ENCODE assay signal across 16 cellular contexts in genomic region chr2:65686928-65687521, GRCh38.
DNase-seq lines count a peak whose midpoint lies in the region; ATAC-seq and TF ChIP-seq lines count a peak whose summit lies in the region.
"Had no signal": no experiment of that assay in that cellular context is flagged by ENCODE, and none has a peak within 500 bp of the region (broad histone marks: within the 10 kb centered on the region; RNA-seq: fewer than 3 reads in every experiment).

No MANE protein-coding gene starts in this region.

- peaks cover 0 to 18% (median 0%) of the 10 kb centered on the region in 3 donors for H3K4me1 ChIP-seq in esophagus squamous epithelium
- no peaks in the 10 kb centered on the region for H3K4me1 ChIP-seq in thyroid gland
- H3K4me1 ChIP-seq: adrenal gland had no signal

- H3F3A ChIP-seq in neural cell (ENCODE audit: insufficient read depth, low read length, poor library complexity, severe bottlenecking): no peaks in the 10 kb centered on the region

- no peak overlapping the region for H3K4me2 ChIP-seq in neural cell (ENCODE audit: low read length)

- H3K27me3 ChIP-seq in GM06990 (replicated peaks; ENCODE audit: control insufficient read depth, insufficient read depth, low read length): no peaks in the 10 kb centered on the region
- H3K27me3 ChIP-seq in neural cell (ENCODE audit: insufficient read depth, low read depth, low read length): no peaks in the 10 kb centered on the region
- H3K27me3 ChIP-seq in esophagus squamous epithelium: peaks cover 0 to 43% (median 0%) of the 10 kb centered on the region in 4 donors
- H3K27me3 ChIP-seq in thyroid gland: no peaks in the 10 kb centered on the region
- H3K27me3 ChIP-seq: adrenal gland, ovary had no signal

- TF ChIP-seq CTCF in GM06990 (IDR thresholded peaks at IDR 0.05; ENCODE audit: insufficient read depth, low read length, poor library complexity, severe bottlenecking) (peak; percentile 26), WTC11 (IDR thresholded peaks at IDR 0.05) (no peak), neural cell (IDR thresholded peaks at IDR 0.05; ENCODE audit: poor library complexity, severe bottlenecking) (peak; percentile 44), esophagus squamous epithelium (IDR thresholded peaks at IDR 0.05) (peak in 3 of 6 experiments; percentile 11 to 52 (median 11)), thyroid gland (IDR thresholded peaks at IDR 0.05) (peak in 3 of 6 experiments; percentile 30 to 47 (median 33))

- H3K36me3 ChIP-seq in GM06990 (ENCODE audit: control insufficient read depth, insufficient read depth, low read length) (no peaks in the 10 kb centered on the region), neural cell (ENCODE audit: insufficient read depth, low read length) (no peaks in the 10 kb centered on the region), esophagus squamous epithelium (no peaks in the 10 kb centered on the region), thyroid gland (no peaks in the 10 kb centered on the region)
- H3K36me3 ChIP-seq: adrenal gland, ovary had no signal

- H3K4me3 Mint-ChIP-seq in WTC11: no peak overlapping the region
- H3K4me3 Mint-ChIP-seq: CD8-positive, alpha-beta T cell; memory B cell; stimulated activated naive CD8-positive, alpha-beta T cell treated with anti-CD3 and anti-CD28 coated beads, Interleukin-15, Interleukin-2, amounts not matched to agents 100 ng/mL and 50 ng/mL, for 24 hours had no signal

- H3K4me3 ChIP-seq in GM06990 (replicated peaks; ENCODE audit: low read depth, low read length) (no peak overlapping the region), neural cell (ENCODE audit: low read length) (no peak overlapping the region), esophagus squamous epithelium (no peak overlapping the region), thyroid gland (replicated peaks in 1 of 3) (no peak overlapping the region)
- H3K4me3 ChIP-seq: adrenal gland, ovary had no signal

- no peaks in the 10 kb centered on the region for H3K9me2 ChIP-seq in neural cell (ENCODE audit: insufficient read depth, low read length)

- POLR2A ChIA-PET in WTC11 (lab: Charles Lee): no interaction called here

- H2AFZ ChIP-seq in neural cell (ENCODE audit: low read depth, low read length): no peak overlapping the region

- peak; percentile 52 for TF ChIP-seq RAD21 in neural cell (conservative IDR thresholded peaks at IDR 0.05)

- H4K20me1 ChIP-seq in neural cell (ENCODE audit: insufficient read depth): no peaks in the 10 kb centered on the region

- no peak overlapping the region for H3K27ac Mint-ChIP-seq in WTC11
- H3K27ac Mint-ChIP-seq: CD8-positive, alpha-beta T cell; memory B cell; stimulated activated naive CD8-positive, alpha-beta T cell treated with anti-CD3 and anti-CD28 coated beads, Interleukin-15, Interleukin-2, amounts not matched to agents 100 ng/mL and 50 ng/mL, for 24 hours had no signal

- H3K9me3 ChIP-seq in neural cell (ENCODE audit: low read length) (no peaks in the 10 kb centered on the region), esophagus squamous epithelium (no peaks in the 10 kb centered on the region), thyroid gland (no peaks in the 10 kb centered on the region)
- H3K9me3 ChIP-seq: adrenal gland, ovary had no signal

- ATAC-seq in WTC11 (peak; percentile 67), GM18498 (IDR thresholded peaks at IDR 0.05; ENCODE audit: unreplicated experiment) (no peak)
- ATAC-seq: CD8-positive, alpha-beta T cell had no signal

- 42 to 50% methylated on average over 5 of the region's 5 CpGs for WGBS in esophagus squamous epithelium, 2 donors
- WGBS in thyroid gland, 2 donors: 60% methylated on average over 5 of the region's 5 CpGs

- TF ChIP-seq POLR2A in esophagus squamous epithelium (IDR thresholded peaks at IDR 0.05) (no peak), thyroid gland (IDR thresholded peaks at IDR 0.05) (no peak)

- peaks cover 6% of the 10 kb centered on the region for H3K4me1 Mint-ChIP-seq in WTC11

- CTCF ChIA-PET in WTC11 (lab: Charles Lee): interaction anchor here (1.0 to 1.2 kb wide), 4 partner anchors 24 to 181 kb away, joined by 3 to 9 read pairs (median 4); no protein-coding TSS in a partner anchor

- no peak overlapping the region for H3K9ac ChIP-seq in neural cell (ENCODE audit: low read length)

- TF ChIP-seq EP300 in neural cell (conservative IDR thresholded peaks at IDR 0.05; ENCODE audit: poor library complexity, severe bottlenecking): no peak

- no peak for DNase-seq in GM06990 (ENCODE audit: extremely low read depth, insufficient read length)
- peak; percentile 22 for DNase-seq in NCI-H1105 (lab: John Stamatoyannopoulos, UW)
- DNase-seq in WTC11 (ENCODE audit: low spot score): no peak
- no peak for DNase-seq in esophagus squamous epithelium (lab: John Stamatoyannopoulos, UW)
- no peak for DNase-seq in thyroid gland
- DNase-seq: activated T-cell treated with anti-CD3 and anti-CD28 coated beads for 4 hours; adrenal gland; CD8-positive, alpha-beta T cell; IMR-90; ovary; Right ventricle myocardium superior; stimulated activated CD4-positive, alpha-beta T cell treated with anti-CD3 and anti-CD28 coated beads, Interleukin-4, amount 100 ng/mL, for 24 hours had no signal

- H3K79me2 ChIP-seq in neural cell (replicated peaks; ENCODE audit: insufficient read depth, low read length): no peaks in the 10 kb centered on the region

- H3K27ac ChIP-seq in neural cell (ENCODE audit: low read length) (no peak overlapping the region), esophagus squamous epithelium (no peak overlapping the region), thyroid gland (no peak overlapping the region)
- H3K27ac ChIP-seq: adrenal gland, ovary had no signal

- peaks cover 15% of the 10 kb centered on the region for H3K9me3 Mint-ChIP-seq in WTC11
- H3K9me3 Mint-ChIP-seq: CD8-positive, alpha-beta T cell; stimulated activated naive CD8-positive, alpha-beta T cell treated with anti-CD3 and anti-CD28 coated beads, Interleukin-15, Interleukin-2, amounts not matched to agents 100 ng/mL and 50 ng/mL, for 24 hours had no signal

- H3K36me3 Mint-ChIP-seq in WTC11: peaks cover 3% of the 10 kb centered on the region; the same call in 1 of the 2 replicates
- H3K36me3 Mint-ChIP-seq: CD8-positive, alpha-beta T cell had no signal

- intact Hi-C loops in esophagus squamous epithelium (cut with DNase I) (no loop called here), thyroid gland (cut with DNase I) (no loop called here)

- no peaks in the 10 kb centered on the region for H3K27me3 Mint-ChIP-seq in WTC11 (ENCODE audit: low read depth)

TF ChIP-seq in WTC11, 78 proteins besides CTCF, POLR2A, EP300 and RAD21 (continues in another document):
- no peak for TF ChIP-seq E2F1 (CRISPR knock-in tag; IDR thresholded peaks at IDR 0.05)
- TF ChIP-seq JUN (CRISPR knock-in tag; IDR thresholded peaks at IDR 0.05): no peak
- no peak for TF ChIP-seq USF2 (CRISPR knock-in tag; IDR thresholded peaks at IDR 0.05)

TF ChIP-seq in neural cell, 6 proteins besides CTCF, POLR2A, EP300 and RAD21:
- no peak for TF ChIP-seq MXI1 (conservative IDR thresholded peaks at IDR 0.05; ENCODE audit: poor library complexity, severe bottlenecking)
- TF ChIP-seq SMC3 (conservative IDR thresholded peaks at IDR 0.05; ENCODE audit: poor library complexity): peak; percentile 41
TF ChIP-seq in neural cell: peak in this region for 1.
